18 cellular contexts compared by ENCODE assay signal in genomic region chr10:6120691-6121090, GRCh38. TPM values are rescaled to one million over a fixed set of nuclear protein-coding genes. Genes with fewer than 3 reads are reported as not detected.
DNase-seq lines count a peak whose midpoint lies in the region; ATAC-seq and TF ChIP-seq lines count a peak whose summit lies in the region.
"Had no signal": no experiment of that assay in that cellular context is flagged by ENCODE, and none has a peak within 500 bp of the region (broad histone marks: within the 10 kb centered on the region; RNA-seq: fewer than 3 reads in every experiment).

No MANE protein-coding gene starts in this region.

- H3K27me3 ChIP-seq in duodenal mucosa (ENCODE audit: control insufficient read depth in 1 of 2, insufficient read depth in 2 of 2, low read length in 2 of 2) (no peaks in the 10 kb centered on the region), thoracic aorta (replicated peaks; ENCODE audit: insufficient read depth) (no peaks in the 10 kb centered on the region), suprapubic skin (no peaks in the 10 kb centered on the region)
- H3K27me3 ChIP-seq: gastroesophageal sphincter, spleen had no signal

- H3K36me3 ChIP-seq in duodenal mucosa (ENCODE audit: control insufficient read depth in 1 of 2, insufficient read depth in 2 of 2, low read length in 2 of 2) (peaks cover 0 to 8% of the 10 kb centered on the region in 2 donors), thoracic aorta (no peaks in the 10 kb centered on the region), suprapubic skin (peaks cover 9% of the 10 kb centered on the region)

- no peak for TF ChIP-seq EP300 in suprapubic skin (IDR thresholded peaks at IDR 0.05)

- H3K36me3 Mint-ChIP-seq in activated T-cell treated with anti-CD3 and anti-CD28 coated beads, Interleukin-2, amount 50 U/mL, for 24 hours (ENCODE audit: low read depth) = peaks cover 19% of the 10 kb centered on the region
- H3K36me3 Mint-ChIP-seq in nephron progenitor cell (ENCODE audit: low read depth) = peaks cover 18% of the 10 kb centered on the region

- H3K9ac ChIP-seq in duodenal mucosa (ENCODE audit: low read depth in 1 of 2, low read length in 2 of 2) = no peak overlapping the region

- H3K9me3 Mint-ChIP-seq in activated T-cell treated with anti-CD3 and anti-CD28 coated beads, Interleukin-2, amount 50 U/mL, for 24 hours = no peaks in the 10 kb centered on the region
- no peaks in the 10 kb centered on the region for H3K9me3 Mint-ChIP-seq in nephron progenitor cell

- DNase-seq in activated T-cell treated with anti-CD3 and anti-CD28 coated beads, Interleukin-2, amount 50 U/mL, for 24 hours = no peak
- DNase-seq in activated T-cell treated with anti-CD3 and anti-CD28 coated beads for 4 hours (no peak), nephron progenitor cell (no peak), thoracic aorta (ENCODE audit: low spot score) (no peak), NCI-H526 treated with DMSO at 0.1 percent for 48 hours (lab: John Stamatoyannopoulos, UW) (no peak), suprapubic skin (ENCODE audit: low spot score in 2 of 2) (no peak)
- DNase-seq: activated CD4-positive, alpha-beta T cell treated with anti-CD3 and anti-CD28 coated beads for 1 hour; activated T-cell treated with anti-CD3 and anti-CD28 coated beads, Interleukin-2, amount 50 U/mL, for 1 hour; NCI-H1048; NCI-H2227 treated with DMSO at 0.1 percent for 48 hours; spleen; substantia nigra had no signal

- no peak overlapping the region for H3K4me3 Mint-ChIP-seq in activated T-cell treated with anti-CD3 and anti-CD28 coated beads, Interleukin-2, amount 50 U/mL, for 24 hours
- no peak overlapping the region for H3K4me3 Mint-ChIP-seq in nephron progenitor cell

- H3K4me1 Mint-ChIP-seq in activated T-cell treated with anti-CD3 and anti-CD28 coated beads, Interleukin-2, amount 50 U/mL, for 24 hours (ENCODE audit: low read depth) = peaks cover 30% of the 10 kb centered on the region
- H3K4me1 Mint-ChIP-seq in nephron progenitor cell = peaks cover 39% of the 10 kb centered on the region

- ATAC-seq in thoracic aorta (ENCODE audit: insufficient number of reproducible peaks, low FRiP score, low read depth) = no peak
- ATAC-seq in GM21737 (IDR thresholded peaks at IDR 0.05; ENCODE audit: unreplicated experiment) = no peak
- ATAC-seq: gastroesophageal sphincter, PC-3 had no signal

- no peak for TF ChIP-seq CTCF in nephron progenitor cell (IDR thresholded peaks at IDR 0.05)
- TF ChIP-seq CTCF in thoracic aorta (IDR thresholded peaks at IDR 0.05) = no peak
- no peak for TF ChIP-seq CTCF in suprapubic skin (IDR thresholded peaks at IDR 0.05)

- H3K9me3 ChIP-seq in duodenal mucosa (ENCODE audit: control insufficient read depth in 1 of 2, low read length in 2 of 2) (no peaks in the 10 kb centered on the region), thoracic aorta (no peaks in the 10 kb centered on the region), suprapubic skin (no peaks in the 10 kb centered on the region)
- H3K9me3 ChIP-seq: A549, gastroesophageal sphincter, spleen had no signal

- peak overlapping the region; percentile 4 for H3K27ac Mint-ChIP-seq in activated T-cell treated with anti-CD3 and anti-CD28 coated beads, Interleukin-2, amount 50 U/mL, for 24 hours
- H3K27ac Mint-ChIP-seq in nephron progenitor cell = peak overlapping the region; percentile 84

- H3K27ac ChIP-seq in duodenal mucosa (ENCODE audit: low read depth, low read length) (no peak overlapping the region), thoracic aorta (peak overlapping the region; percentile 35 to 43), suprapubic skin (no peak overlapping the region)
- H3K27ac ChIP-seq: A549, gastroesophageal sphincter had no signal

- peak overlapping the region; percentile 12 to 22 for H3K4me3 ChIP-seq in duodenal mucosa (ENCODE audit: low read depth in 1 of 2, low read length in 2 of 2)
- no peak overlapping the region for H3K4me3 ChIP-seq in thoracic aorta
- H3K4me3 ChIP-seq in suprapubic skin = no peak overlapping the region
- H3K4me3 ChIP-seq: A549, gastroesophageal sphincter, spleen had no signal

- H3K4me1 ChIP-seq in duodenal mucosa (ENCODE audit: control insufficient read depth in 1 of 2, insufficient read depth in 2 of 2, low read length in 2 of 2) = peaks cover 15 to 17% of the 10 kb centered on the region in 2 donors
- H3K4me1 ChIP-seq in thoracic aorta (ENCODE audit: control insufficient read depth in 1 of 2, low read depth in 2 of 2) = peaks cover 3 to 34% of the 10 kb centered on the region in 2 donors
- peaks cover 44% of the 10 kb centered on the region for H3K4me1 ChIP-seq in suprapubic skin

- 44% methylated on average over 15 of the region's 15 CpGs for WGBS in suprapubic skin

- no peak for TF ChIP-seq POLR2A in suprapubic skin (IDR thresholded peaks at IDR 0.05)

- no peaks in the 10 kb centered on the region for H3K27me3 Mint-ChIP-seq in activated T-cell treated with anti-CD3 and anti-CD28 coated beads, Interleukin-2, amount 50 U/mL, for 24 hours
- H3K27me3 Mint-ChIP-seq in nephron progenitor cell (ENCODE audit: low read depth, poor library complexity) = no peaks in the 10 kb centered on the region

RNA-seq across cellular contexts. Expression of gene RBM17, which starts 31.9 kb away (rescaled TPM):
- total RNA-seq in thoracic aorta (10 to 100 TPM; 48.5 to 65.0 TPM), suprapubic skin (10 to 100 TPM; 31.9 to 85.6 (median 42.9) TPM)

RNA-seq across cellular contexts. Expression of gene IL2RA, which starts 58.5 kb away (rescaled TPM):
- 10 to 100 TPM; 21.0 to 48.2 TPM for total RNA-seq in thoracic aorta
- under 1 TPM in 2 of 4 donors, not detected in 2; 0.21 to 0.70 TPM for total RNA-seq in suprapubic skin
- total RNA-seq: dermis microvascular lymphatic vessel endothelial cell, PC-3 had no signal

Comparison
In these comparisons a context has a peak if more than half of its experiments do, and no peak if none do; other contexts are left out.
1. H3K27ac ChIP-seq: peak in thoracic aorta (2 of 2); none in duodenal mucosa (single experiment) and suprapubic skin (single experiment).
2. H3K4me3 ChIP-seq: peak in duodenal mucosa (2 of 2); none in thoracic aorta (single experiment) and suprapubic skin (single experiment).
3. RNA of gene IL2RA, which starts 58.5 kb away (total RNA-seq): 21.0 to 48.2 TPM in thoracic aorta; 0.21 to 0.70 TPM in suprapubic skin; every median in the first group is over 10 times any median in the second.